ENCODE assay signal across 8 cellular contexts in genomic region chr15:53808058-53808703, GRCh38. TPM values are rescaled to one million over a fixed set of nuclear protein-coding genes. Genes with fewer than 3 reads are reported as not detected.
DNase-seq lines count a peak whose midpoint lies in the region; ATAC-seq and TF ChIP-seq lines count a peak whose summit lies in the region.

No MANE protein-coding gene starts in this region.

- TF ChIP-seq POLR2A in transverse colon (IDR thresholded peaks at IDR 0.05): no peak

- POLR2A ChIA-PET in PC-3 (lab: Charles Lee; ENCODE audit: unreplicated experiment): no interaction called here

- 55 to 61% methylated on average over 3 to 5 of the region's 5 CpGs for WGBS in transverse colon (ENCODE audit: low coverage in 1 of 2), 2 donors

- no peaks in the 10 kb centered on the region for H3F3A ChIP-seq in PC-3 (ENCODE audit: low read length, unreplicated experiment)

- no peak overlapping the region for H3K27ac ChIP-seq in PC-3 (ENCODE audit: low read length)
- no peak overlapping the region for H3K27ac ChIP-seq in transverse colon

- CTCF ChIA-PET in PC-3 (lab: Charles Lee): no interaction called here

- no peak overlapping the region for H3K4me2 ChIP-seq in PC-3 (ENCODE audit: low read length)

- H3K9ac ChIP-seq in PC-3 (ENCODE audit: low read length): no peak overlapping the region

- no peaks in the 10 kb centered on the region for H3K79me2 ChIP-seq in PC-3 (ENCODE audit: low read length)

- H3K9me3 ChIP-seq in PC-3 (ENCODE audit: low read length) (no peaks in the 10 kb centered on the region), transverse colon (no peaks in the 10 kb centered on the region)

- no peak for DNase-seq in Right ventricle myocardium superior
- no peak for DNase-seq in Right ventricle myocardium inferior (ENCODE audit: missing footprints)
- DNase-seq in PC-3: peak; percentile 13
- peak in 1 of 2 donors; percentile 1 for DNase-seq in foreskin fibroblast
- DNase-seq in transverse colon: no peak
- DNase-seq in HK-2 (ENCODE audit: unreplicated experiment): no peak

- H3K36me3 ChIP-seq in PC-3 (ENCODE audit: low read depth, low read length) (no peaks in the 10 kb centered on the region), transverse colon (no peaks in the 10 kb centered on the region)

- H3K4me3 ChIP-seq in PC-3 (ENCODE audit: low read length) (no peak overlapping the region), foreskin fibroblast (ENCODE audit: low read depth in 1 of 2, low read length in 2 of 2) (no peak overlapping the region), transverse colon (no peak overlapping the region)

- TF ChIP-seq CTCF in PC-3 (conservative IDR thresholded peaks at IDR 0.05; ENCODE audit: low read depth, low read length) (peak; percentile 57), foreskin fibroblast (IDR thresholded peaks at IDR 0.05; ENCODE audit: low read depth, low read length) (peak; percentile 32), transverse colon (IDR thresholded peaks at IDR 0.05) (peak; percentile 50 to 74 (median 69))

- ATAC-seq in Right ventricle myocardium superior (ENCODE audit: poor library complexity) (peak; percentile 45), Right ventricle myocardium inferior (no peak), PC-3 (no peak), GM19452 (IDR thresholded peaks at IDR 0.05; ENCODE audit: unreplicated experiment) (no peak), HG03045 (IDR thresholded peaks at IDR 0.05; ENCODE audit: unreplicated experiment) (no peak)

- H2AFZ ChIP-seq in PC-3 (ENCODE audit: low read length): no peak overlapping the region

- no peak for TF ChIP-seq EP300 in transverse colon (IDR thresholded peaks at IDR 0.05; ENCODE audit: low read depth)

- intact Hi-C loops in Right ventricle myocardium superior (cut with DNase I) (no loop called here), Right ventricle myocardium inferior (cut with DNase I) (no loop called here), PC-3 (cut with micrococcal nuclease) (no loop called here), transverse colon (cut with DNase I; ENCODE audit: low total_unique reads) (no loop called here)

- no TSS peak for BruUV-seq in PC-3 (replicated peaks; lab: Mats Ljungman, UMichigan)

- H3K4me1 ChIP-seq in PC-3 (ENCODE audit: insufficient read depth, low read length): no peaks in the 10 kb centered on the region
- H3K4me1 ChIP-seq in transverse colon: peaks cover 0 to 9% (median 0%) of the 10 kb centered on the region in 4 donors

- H3K27me3 ChIP-seq in PC-3 (ENCODE audit: low read length) (peaks cover 19% of the 10 kb centered on the region; the same call in 1 of the 2 replicates), transverse colon (no peaks in the 10 kb centered on the region)

- H3K9me2 ChIP-seq in PC-3 (replicated peaks; ENCODE audit: low read length): no peaks in the 10 kb centered on the region

- no peaks in the 10 kb centered on the region for H4K20me1 ChIP-seq in PC-3 (ENCODE audit: low read length)

- in situ Hi-C loops in transverse colon (cut with MboI; ENCODE audit: low pct_ligation_motif_present in 1 of 4, low pct_unique_long_range_greater_than_20kb in 1 of 4, low sequenced_read_pairs in 3 of 4): loop anchor here in 1 of 4 donors (25.0 kb wide), 1 partner anchor 1304 kb away; no protein-coding TSS in a partner anchor

RNA-seq across cellular contexts. Expression of gene WDR72, which starts 48.7 kb away (rescaled TPM):
- total RNA-seq in Right ventricle myocardium superior (0.13 TPM), Right ventricle myocardium inferior (not detected), PC-3 (2014; rRNA removed) (4.7 and 5.9 TPM in 2 replicates), transverse colon (under 1 TPM in 2 of 4 donors, not detected in 2; 0.14 to 0.16 TPM)
